Comparison of ENCODE assay signal across 22 cellular contexts in genomic region chr10:122492006-122492405, GRCh38. TPM values are rescaled to one million over a fixed set of nuclear protein-coding genes. Genes with fewer than 3 reads are reported as not detected.
DNase-seq lines count a peak whose midpoint lies in the region; TF ChIP-seq lines count a peak whose summit lies in the region.
"Had no signal": no experiment of that assay in that cellular context is flagged by ENCODE, and none has a peak within 500 bp of the region (broad histone marks: within the 10 kb centered on the region; RNA-seq: fewer than 3 reads in every experiment).

No MANE protein-coding gene starts in this region.

- H3K14ac ChIP-seq in mesenchymal stem cell (ENCODE audit: low read length in 2 of 2): no peak overlapping the region

- H4K91ac ChIP-seq in mesenchymal stem cell (ENCODE audit: low read length): no peak overlapping the region

- no peak overlapping the region for H3K4me3 Mint-ChIP-seq in activated T-cell treated with anti-CD3 and anti-CD28 coated beads, Interleukin-2, amount 50 U/mL, for 24 hours
- H3K4me3 Mint-ChIP-seq: activated B cell treated with CpG ODN at 0.5 μM for 24 hours; activated naive CD4-positive, alpha-beta T cell treated with anti-CD3 and anti-CD28 coated beads for 36 hours; type B pancreatic cell had no signal

- H3K36me3 Mint-ChIP-seq in activated T-cell treated with anti-CD3 and anti-CD28 coated beads, Interleukin-2, amount 50 U/mL, for 24 hours (ENCODE audit: low read depth): no peaks in the 10 kb centered on the region
- H3K36me3 Mint-ChIP-seq: type B pancreatic cell had no signal

- in situ Hi-C loops in GM23248 (cut with MboI): no loop called here

- H3K9me3 Mint-ChIP-seq in activated T-cell treated with anti-CD3 and anti-CD28 coated beads, Interleukin-2, amount 50 U/mL, for 24 hours: no peaks in the 10 kb centered on the region
- H3K9me3 Mint-ChIP-seq: activated B cell treated with CpG ODN at 0.5 μM for 24 hours; activated naive CD4-positive, alpha-beta T cell treated with anti-CD3 and anti-CD28 coated beads for 36 hours; type B pancreatic cell had no signal

- H3K4me2 ChIP-seq in GM23248 (ENCODE audit: unreplicated experiment) (peak overlapping the region; percentile 44), mesenchymal stem cell (ENCODE audit: low read length, poor library complexity, severe bottlenecking) (no peak overlapping the region)

- peaks cover 9% of the 10 kb centered on the region for H3K79me1 ChIP-seq in mesenchymal stem cell (replicated peaks; ENCODE audit: low read length, poor library complexity, severe bottlenecking)

- H3K4me1 Mint-ChIP-seq in activated T-cell treated with anti-CD3 and anti-CD28 coated beads, Interleukin-2, amount 50 U/mL, for 24 hours (ENCODE audit: low read depth): peaks cover 31% of the 10 kb centered on the region
- H3K4me1 Mint-ChIP-seq: activated B cell treated with CpG ODN at 0.5 μM for 24 hours had no signal

- H3K4me1 ChIP-seq in GM23248 (ENCODE audit: insufficient read depth): peaks cover 69% of the 10 kb centered on the region
- peaks cover 19 to 62% of the 10 kb centered on the region in 2 donors for H3K4me1 ChIP-seq in ascending aorta
- H3K4me1 ChIP-seq in mesenchymal stem cell (ENCODE audit: control insufficient read depth, insufficient read depth, low read depth, low read length): peaks cover 18% of the 10 kb centered on the region
- H3K4me1 ChIP-seq: parathyroid adenoma, SJCRH30 had no signal

- TF ChIP-seq CTCF in ascending aorta (IDR thresholded peaks at IDR 0.05) (no peak), coronary artery (IDR thresholded peaks at IDR 0.05) (no peak)

- no peaks in the 10 kb centered on the region for H4K20me1 ChIP-seq in GM23248 (ENCODE audit: insufficient read depth)

- H3K27ac ChIP-seq in GM23248 (peak overlapping the region; percentile 91), ascending aorta (peak overlapping the region; percentile 70 to 95), mesenchymal stem cell (ENCODE audit: low read length, poor library complexity, severe bottlenecking) (no peak overlapping the region), coronary artery (peak overlapping the region in 1 of 2 donors; percentile 64)
- H3K27ac ChIP-seq: brain microvascular endothelial cell, parathyroid adenoma, SJCRH30 had no signal

- H3K4ac ChIP-seq in mesenchymal stem cell (ENCODE audit: low read depth in 1 of 2, low read length in 2 of 2): no peak overlapping the region

- no peak overlapping the region for H3K23ac ChIP-seq in mesenchymal stem cell (ENCODE audit: low read length in 2 of 2)

- intact Hi-C loops in ascending aorta (cut with DNase I) (loop anchor here (2.0 to 10.0 kb wide), 4 partner anchors 17 to 1923 kb away; partner anchors contain the start of genes OAT and PLEKHA1), cardiac septum (cut with DNase I) (no loop called here)

- H4K8ac ChIP-seq in mesenchymal stem cell (ENCODE audit: low read length): no peak overlapping the region

- peaks cover 14% of the 10 kb centered on the region for H3K79me2 ChIP-seq in GM23248 (ENCODE audit: insufficient read depth)
- H3K79me2 ChIP-seq: parathyroid adenoma had no signal

- H3K9me3 ChIP-seq in GM23248 (ENCODE audit: low read depth) (no peaks in the 10 kb centered on the region), ascending aorta (no peaks in the 10 kb centered on the region), mesenchymal stem cell (ENCODE audit: control insufficient read depth, low read length) (no peaks in the 10 kb centered on the region)
- H3K9me3 ChIP-seq: esophagus squamous epithelium, SJCRH30 had no signal

- H3K36me3 ChIP-seq in GM23248 (ENCODE audit: low read depth) (no peaks in the 10 kb centered on the region), ascending aorta (no peaks in the 10 kb centered on the region), mesenchymal stem cell (ENCODE audit: control insufficient read depth in 1 of 2, insufficient read depth in 2 of 2, low read depth in 1 of 2, low read length in 2 of 2) (peaks cover 20 to 63% of the 10 kb centered on the region in 2 experiments)
- H3K36me3 ChIP-seq: esophagus squamous epithelium, SJCRH30 had no signal

- H3K27me3 Mint-ChIP-seq in activated T-cell treated with anti-CD3 and anti-CD28 coated beads, Interleukin-2, amount 50 U/mL, for 24 hours: peaks cover 2% of the 10 kb centered on the region
- H3K27me3 Mint-ChIP-seq: T-helper 17 cell had no signal

- H2AK5ac ChIP-seq in mesenchymal stem cell (ENCODE audit: low read length, severe bottlenecking): no peak overlapping the region

- H3K18ac ChIP-seq in mesenchymal stem cell (ENCODE audit: low read depth in 1 of 2, low read length in 2 of 2): no peak overlapping the region

- no peak overlapping the region for H3K27ac Mint-ChIP-seq in activated T-cell treated with anti-CD3 and anti-CD28 coated beads, Interleukin-2, amount 50 U/mL, for 24 hours
- H3K27ac Mint-ChIP-seq: activated B cell treated with CpG ODN at 0.5 μM for 24 hours; activated naive CD4-positive, alpha-beta T cell treated with anti-CD3 and anti-CD28 coated beads for 36 hours; T-helper 17 cell; type B pancreatic cell had no signal

- no peak overlapping the region for H2BK12ac ChIP-seq in mesenchymal stem cell (ENCODE audit: low read length in 2 of 2)

- 29 to 40% methylated on average over 9 of the region's 9 CpGs for WGBS in GM23248 (ENCODE audit: low coverage in 1 of 2, low lambda C conversion rate in 2 of 2, missing lambda C conversion rate in 2 of 2), 2 experiments
- 92% methylated on average over 7 of the region's 9 CpGs for WGBS in mesenchymal stem cell

- DNase-seq in GM23248 (peak; percentile 65), ascending aorta (ENCODE audit: low spot score in 2 of 2) (no peak), mesenchymal stem cell (no peak), coronary artery (ENCODE audit: low spot score) (no peak), dedifferentiated amniotic fluid mesenchymal stem cell (ENCODE audit: extremely low spot score) (no peak), cardiac septum (ENCODE audit: low spot score) (no peak)
- DNase-seq in stimulated activated CD8-positive, alpha-beta memory T cell treated with anti-CD3 and anti-CD28 coated beads, Interleukin-4, amount 100 ng/mL, for 48 hours: peak; percentile 32
- DNase-seq in activated T-cell treated with anti-CD3 and anti-CD28 coated beads, Interleukin-2, amount 50 U/mL, for 24 hours: no peak
- DNase-seq: activated B cell treated with CpG ODN at 0.5 μM for 24 hours, brain microvascular endothelial cell, DND-41, esophagus squamous epithelium, NCI-H1092, NCI-H2107, NCI-H526 treated with DMSO at 0.1 percent for 48 hours, SJCRH30, T-helper 17 cell had no signal

- H2AFZ ChIP-seq in GM23248 (no peak overlapping the region), mesenchymal stem cell (ENCODE audit: low read depth, low read length) (no peak overlapping the region)
- H2AFZ ChIP-seq: parathyroid adenoma had no signal

- peak overlapping the region; percentile 63 for H3K9ac ChIP-seq in GM23248
- peak overlapping the region; percentile 56 for H3K9ac ChIP-seq in mesenchymal stem cell (ENCODE audit: low read length)
- H3K9ac ChIP-seq: parathyroid adenoma had no signal

- H3K27me3 ChIP-seq in GM23248 (replicated peaks; ENCODE audit: insufficient read depth) (no peaks in the 10 kb centered on the region), ascending aorta (no peaks in the 10 kb centered on the region), mesenchymal stem cell (ENCODE audit: control insufficient read depth in 1 of 2, insufficient read depth in 1 of 2, low read length in 2 of 2) (no peaks in the 10 kb centered on the region)
- H3K27me3 ChIP-seq: brain microvascular endothelial cell had no signal

- no peak overlapping the region for H2BK15ac ChIP-seq in mesenchymal stem cell (ENCODE audit: low read depth, poor library complexity, severe bottlenecking)

- H2BK120ac ChIP-seq in mesenchymal stem cell (ENCODE audit: low read depth, low read length): no peak overlapping the region

- peaks cover 66% of the 10 kb centered on the region for H3F3A ChIP-seq in GM23248 (ENCODE audit: insufficient read depth)

- no peak overlapping the region for H2BK5ac ChIP-seq in mesenchymal stem cell (ENCODE audit: low read depth, low read length, poor library complexity, severe bottlenecking)

- no peak overlapping the region for H3K4me3 ChIP-seq in GM23248
- H3K4me3 ChIP-seq in ascending aorta: no peak overlapping the region
- H3K4me3 ChIP-seq in mesenchymal stem cell (ENCODE audit: insufficient read depth in 1 of 2, low read depth in 1 of 2, low read length in 2 of 2): no peak overlapping the region
- no peak overlapping the region for H3K4me3 ChIP-seq in coronary artery
- H3K4me3 ChIP-seq: esophagus squamous epithelium, SJCRH30 had no signal

- no peaks in the 10 kb centered on the region for H3K9me2 ChIP-seq in GM23248 (ENCODE audit: insufficient read depth)

RNA-seq across cellular contexts. Expression of gene HTRA1, which starts 30.7 kb away (rescaled TPM):
- total RNA-seq in GM23248 (2014; rRNA removed; shearing (Covaris generic)): 395 and 405 TPM in 2 replicates
- 220 and 303 TPM in 2 replicates for polyA plus RNA-seq in GM23248 (2016; fragmentation: Nextera tagmentation; extraction: Ambion mirVana)
- total RNA-seq in ascending aorta: 112 TPM
- 204 TPM for polyA plus RNA-seq in mesenchymal stem cell (2013, experiment 1 of 2)
- polyA plus RNA-seq in mesenchymal stem cell (2013, experiment 2 of 2): 204 TPM
- total RNA-seq in cardiac septum: 104 TPM
- total RNA-seq: activated B cell treated with CpG ODN at 0.5 μM for 24 hours; activated naive CD4-positive, alpha-beta T cell treated with anti-CD3 and anti-CD28 coated beads for 36 hours had no signal

RNA-seq across cellular contexts. Expression of gene ARMS2, which starts 37.6 kb away (rescaled TPM):
- not detected in 2 replicates for total RNA-seq in GM23248 (2014; rRNA removed; shearing (Covaris generic))
- polyA plus RNA-seq in GM23248 (2016; fragmentation: Nextera tagmentation; extraction: Ambion mirVana): not detected in 2 replicates
- not detected for total RNA-seq in ascending aorta
- not detected for polyA plus RNA-seq in mesenchymal stem cell (2013, experiment 1 of 2)
- polyA plus RNA-seq in mesenchymal stem cell (2013, experiment 2 of 2): not detected
- 0.92 TPM for total RNA-seq in cardiac septum
- total RNA-seq: activated B cell treated with CpG ODN at 0.5 μM for 24 hours; activated naive CD4-positive, alpha-beta T cell treated with anti-CD3 and anti-CD28 coated beads for 36 hours; esophagus squamous epithelium; HT1080; SJCRH30; T-helper 17 cell had no signal
- polyA plus RNA-seq: liver had no signal

Comparison
In these comparisons a context has a peak if more than half of its experiments do, and no peak if none do; other contexts are left out.
1. DNase-seq: peak in GM23248 (single experiment) and stimulated activated CD8-positive, alpha-beta memory T cell treated with anti-CD3 and anti-CD28 coated beads, Interleukin-4, amount 100 ng/mL, for 48 hours (single experiment); none in ascending aorta (0 of 2), mesenchymal stem cell (single experiment), activated T-cell treated with anti-CD3 and anti-CD28 coated beads, Interleukin-2, amount 50 U/mL, for 24 hours (single experiment), coronary artery (single experiment), dedifferentiated amniotic fluid mesenchymal stem cell (single experiment) and cardiac septum (single experiment).